In genomic region chr2:82339805-82340204, GRCh38 we compare ENCODE assay signal across 1 cellular context.
TF ChIP-seq lines count a peak whose summit lies in the region.

No MANE protein-coding gene starts in this region.

TF ChIP-seq in GM12878, 131 proteins besides CTCF, POLR2A, EP300 and RAD21 (continued from another document):
- TF ChIP-seq, protein P1, sequence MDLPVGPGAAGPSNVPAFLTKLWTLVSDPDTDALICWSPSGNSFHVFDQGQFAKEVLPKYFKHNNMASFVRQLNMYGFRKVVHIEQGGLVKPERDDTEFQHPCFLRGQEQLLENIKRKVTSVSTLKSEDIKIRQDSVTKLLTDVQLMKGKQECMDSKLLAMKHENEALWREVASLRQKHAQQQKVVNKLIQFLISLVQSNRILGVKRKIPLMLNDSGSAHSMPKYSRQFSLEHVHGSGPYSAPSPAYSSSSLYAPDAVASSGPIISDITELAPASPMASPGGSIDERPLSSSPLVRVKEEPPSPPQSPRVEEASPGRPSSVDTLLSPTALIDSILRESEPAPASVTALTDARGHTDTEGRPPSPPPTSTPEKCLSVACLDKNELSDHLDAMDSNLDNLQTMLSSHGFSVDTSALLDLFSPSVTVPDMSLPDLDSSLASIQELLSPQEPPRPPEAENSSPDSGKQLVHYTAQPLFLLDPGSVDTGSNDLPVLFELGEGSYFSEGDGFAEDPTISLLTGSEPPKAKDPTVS (IDR thresholded peaks at IDR 0.05; ENCODE audit: low read depth, low read length) = peak; percentile 79; the same call in 1 of the 2 replicates
- TF ChIP-seq PKNOX1 (IDR thresholded peaks at IDR 0.05) = no peak
- no peak for TF ChIP-seq SIN3A (IDR thresholded peaks at IDR 0.05; ENCODE audit: low read depth, low read length)
- no peak for TF ChIP-seq PAX5 (IDR thresholded peaks at IDR 0.05; ENCODE audit: borderline replicate concordance, low read depth, low read length)
- no peak for TF ChIP-seq NKRF (conservative IDR thresholded peaks at IDR 0.05)
- no peak for TF ChIP-seq FOS (IDR thresholded peaks at IDR 0.05; ENCODE audit: borderline replicate concordance, extremely low read depth, insufficient read length)
- TF ChIP-seq EED (IDR thresholded peaks at IDR 0.05; ENCODE audit: low read depth) = no peak
- no peak for TF ChIP-seq ESRRA (IDR thresholded peaks at IDR 0.05; ENCODE audit: low read length)
- peak; percentile 42; the same call in 1 of the 2 replicates for TF ChIP-seq BMI1 (IDR thresholded peaks at IDR 0.05; ENCODE audit: borderline replicate concordance)
